14 cellular contexts compared by ENCODE assay signal in the genomic region with DNA sequence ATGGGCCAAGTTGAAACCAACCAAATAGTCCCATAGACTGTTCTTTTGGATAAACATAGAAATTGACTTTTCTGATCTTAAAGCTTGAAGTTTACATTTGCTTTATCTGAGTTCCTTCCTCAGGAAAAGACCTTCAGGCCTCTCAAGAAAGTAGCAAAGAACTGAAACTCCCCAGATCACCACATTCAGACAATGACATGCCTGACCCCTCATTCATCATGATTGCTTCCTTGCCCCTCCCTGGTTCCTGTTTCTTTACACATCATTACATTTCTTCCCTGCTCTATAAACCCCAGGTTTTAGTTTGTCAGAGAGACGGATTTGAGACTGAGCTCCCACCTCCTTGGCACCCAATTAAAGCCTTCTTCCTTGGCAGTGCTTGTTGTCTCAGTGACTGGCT.
DNase-seq lines count a peak whose midpoint lies in the region; ATAC-seq and TF ChIP-seq lines count a peak whose summit lies in the region.
"Had no signal": no experiment of that assay in that cellular context is flagged by ENCODE, and none has a peak within 500 bp of the region (broad histone marks: within the 10 kb centered on the region; RNA-seq: fewer than 3 reads in every experiment).

No MANE protein-coding gene starts in this region.

- POLR2A ChIA-PET in RWPE1 (lab: Yijun Ruan, JAX; ENCODE audit: low non-redundant PET) = no interaction called here

- peak overlapping the region; percentile 1 to 79 for H3K18ac ChIP-seq in mesenchymal stem cell (ENCODE audit: low read depth in 1 of 2, low read length in 2 of 2)

- H4K91ac ChIP-seq in mesenchymal stem cell (ENCODE audit: low read length) = no peak overlapping the region

- WGBS in liver = 78% methylated on average over 1 of the region's 1 CpG
- no CpG with 5 or more reads among the region's 1 CpG for WGBS in right lobe of liver (ENCODE audit: insufficient coverage, low coverage, low lambda C conversion rate, missing lambda C conversion rate)
- 60% methylated on average over 1 of the region's 1 CpG for WGBS in mesenchymal stem cell
- WGBS in tibial nerve, 2 donors = 63 to 82% methylated on average over 1 of the region's 1 CpG

- ATAC-seq in right lobe of liver = no peak

- intact Hi-C loops in right lobe of liver (cut with DNase I) = no loop called here

- H2BK15ac ChIP-seq in mesenchymal stem cell (ENCODE audit: low read depth, poor library complexity, severe bottlenecking) = no peak overlapping the region

- H4K8ac ChIP-seq in mesenchymal stem cell (ENCODE audit: low read length) = no peak overlapping the region

- TF ChIP-seq EP300 in tibial nerve (IDR thresholded peaks at IDR 0.05) = no peak

- no peak overlapping the region for H2BK5ac ChIP-seq in mesenchymal stem cell (ENCODE audit: low read depth, low read length, poor library complexity, severe bottlenecking)

- DNase-seq in right lobe of liver = no peak
- DNase-seq in dermis blood vessel endothelial cell = peak; percentile 27
- peak; percentile 19 for DNase-seq in mesenchymal stem cell
- DNase-seq in RWPE1 (ENCODE audit: low spot score) = no peak
- no peak for DNase-seq in tibial nerve (ENCODE audit: low spot score in 2 of 2)
- no peak for DNase-seq in NCI-H345 (lab: John Stamatoyannopoulos, UW)
- DNase-seq: C1 segment of cervical spinal cord; Calu3; CD4-positive, alpha-beta T cell; DMS 273 treated with DMSO at 0.1 percent for 48 hours; HFFc6 had no signal

- no peak overlapping the region for H3K9ac ChIP-seq in liver (ENCODE audit: low read depth in 1 of 2, low read length in 2 of 2)
- no peak overlapping the region for H3K9ac ChIP-seq in mesenchymal stem cell (ENCODE audit: low read length)

- H3K4me3 ChIP-seq in liver (ENCODE audit: low read depth in 1 of 3, low read length in 3 of 3) (no peak overlapping the region), right lobe of liver (no peak overlapping the region), mesenchymal stem cell (ENCODE audit: insufficient read depth in 1 of 2, low read depth in 1 of 2, low read length in 2 of 2) (no peak overlapping the region), tibial nerve (no peak overlapping the region)
- H3K4me3 ChIP-seq: HAP-1 had no signal

- TF ChIP-seq CTCF in liver (IDR thresholded peaks at IDR 0.05; ENCODE audit: low read depth, low read length, missing input control) (no peak), right lobe of liver (IDR thresholded peaks at IDR 0.05) (no peak), RWPE1 (conservative IDR thresholded peaks at IDR 0.05; ENCODE audit: low read depth) (no peak), tibial nerve (IDR thresholded peaks at IDR 0.05) (no peak)

- H3K23ac ChIP-seq in mesenchymal stem cell (ENCODE audit: low read length in 2 of 2) = no peak overlapping the region

- H2BK12ac ChIP-seq in mesenchymal stem cell (ENCODE audit: low read length in 2 of 2) = no peak overlapping the region

- no peak overlapping the region for H3K4me2 ChIP-seq in mesenchymal stem cell (ENCODE audit: low read length, poor library complexity, severe bottlenecking)

- CTCF ChIA-PET in RWPE1 (lab: Yijun Ruan, JAX) = interaction anchor here (0.8 kb wide), 1 partner anchor 16 kb away, joined by 8 read pairs; no protein-coding TSS in a partner anchor

- no peaks in the 10 kb centered on the region for H3K27me3 ChIP-seq in liver (ENCODE audit: control insufficient read depth in 4 of 4, insufficient read depth in 4 of 4, low read length in 3 of 4)
- H3K27me3 ChIP-seq in right lobe of liver = no peaks in the 10 kb centered on the region
- peaks cover 0 to 12% of the 10 kb centered on the region in 2 experiments for H3K27me3 ChIP-seq in mesenchymal stem cell (ENCODE audit: control insufficient read depth in 1 of 2, insufficient read depth in 1 of 2, low read length in 2 of 2)
- H3K27me3 ChIP-seq in tibial nerve = no peaks in the 10 kb centered on the region

- no peaks in the 10 kb centered on the region for H3K79me1 ChIP-seq in mesenchymal stem cell (replicated peaks; ENCODE audit: low read length, poor library complexity, severe bottlenecking)

- no peak for TF ChIP-seq POLR2A in right lobe of liver (IDR thresholded peaks at IDR 0.05)
- TF ChIP-seq POLR2A in tibial nerve (IDR thresholded peaks at IDR 0.05) = no peak

- H3K36me3 ChIP-seq in liver (ENCODE audit: control insufficient read depth in 4 of 4, insufficient read depth in 3 of 4, low read depth in 1 of 4, low read length in 3 of 4) = no peaks in the 10 kb centered on the region
- H3K36me3 ChIP-seq in right lobe of liver = no peaks in the 10 kb centered on the region
- no peaks in the 10 kb centered on the region for H3K36me3 ChIP-seq in mesenchymal stem cell (ENCODE audit: control insufficient read depth in 1 of 2, insufficient read depth in 2 of 2, low read depth in 1 of 2, low read length in 2 of 2)
- no peaks in the 10 kb centered on the region for H3K36me3 ChIP-seq in tibial nerve
- H3K36me3 ChIP-seq: HAP-1 had no signal

- peak overlapping the region; percentile 56 for H2AK5ac ChIP-seq in mesenchymal stem cell (ENCODE audit: low read length, severe bottlenecking)

- no peak overlapping the region for H3K14ac ChIP-seq in mesenchymal stem cell (ENCODE audit: low read length in 2 of 2)

- H3K4me1 ChIP-seq in liver (ENCODE audit: control insufficient read depth in 4 of 4, insufficient read depth in 4 of 4, low read length in 3 of 4) = no peaks in the 10 kb centered on the region
- H3K4me1 ChIP-seq in right lobe of liver = no peaks in the 10 kb centered on the region
- H3K4me1 ChIP-seq in mesenchymal stem cell (ENCODE audit: control insufficient read depth, insufficient read depth, low read depth, low read length) = no peaks in the 10 kb centered on the region
- H3K4me1 ChIP-seq in tibial nerve = no peaks in the 10 kb centered on the region
- H3K4me1 ChIP-seq: HAP-1 had no signal

- no peak for TF ChIP-seq RAD21 in liver (IDR thresholded peaks at IDR 0.05)

- H2AFZ ChIP-seq in mesenchymal stem cell (ENCODE audit: low read depth, low read length) = no peak overlapping the region

- no peak overlapping the region for H3K4ac ChIP-seq in mesenchymal stem cell (ENCODE audit: low read depth in 1 of 2, low read length in 2 of 2)

- H2BK120ac ChIP-seq in mesenchymal stem cell (ENCODE audit: low read depth, low read length) = no peak overlapping the region

- H3K27ac ChIP-seq in liver (ENCODE audit: low read depth in 1 of 2, low read length in 2 of 2) = no peak overlapping the region
- no peak overlapping the region for H3K27ac ChIP-seq in right lobe of liver
- H3K27ac ChIP-seq in mesenchymal stem cell (ENCODE audit: low read length, poor library complexity, severe bottlenecking) = no peak overlapping the region
- no peak overlapping the region for H3K27ac ChIP-seq in RWPE1
- H3K27ac ChIP-seq in tibial nerve = no peak overlapping the region
- H3K27ac ChIP-seq: HL-60 had no signal

- H3K9me3 ChIP-seq in liver (ENCODE audit: control insufficient read depth in 4 of 4, low read length in 3 of 4) (no peaks in the 10 kb centered on the region), right lobe of liver (no peaks in the 10 kb centered on the region), mesenchymal stem cell (ENCODE audit: control insufficient read depth, low read length) (no peaks in the 10 kb centered on the region), tibial nerve (no peaks in the 10 kb centered on the region)
- H3K9me3 ChIP-seq: HAP-1 had no signal

TF ChIP-seq in liver, 16 proteins besides CTCF, POLR2A, EP300 and RAD21:
- TF ChIP-seq FOXA2 (IDR thresholded peaks at IDR 0.05) (no peak), NR2F2 (IDR thresholded peaks at IDR 0.05) (peak; percentile 51), YY1 (IDR thresholded peaks at IDR 0.05) (no peak)
TF ChIP-seq in liver: peak in this region for 1.

Comparison
In these comparisons a context has a peak if more than half of its experiments do, and no peak if none do; other contexts are left out.
1. DNase-seq: peak in dermis blood vessel endothelial cell (single experiment) and mesenchymal stem cell (single experiment); none in right lobe of liver (0 of 3), RWPE1 (single experiment), tibial nerve (0 of 2) and NCI-H345 (single experiment).